ENCODE assay signal across 1 cellular context in genomic region chr13:34913040-34913439, GRCh38.
TF ChIP-seq lines count a peak whose summit lies in the region.

No MANE protein-coding gene starts in this region.

TF ChIP-seq in H1, 55 proteins besides CTCF, POLR2A, EP300 and RAD21 (continued from another document):
- TF ChIP-seq CHD7 (IDR thresholded peaks at IDR 0.05; ENCODE audit: insufficient replicate concordance, low read length) (no peak), CEBPB (IDR thresholded peaks at IDR 0.05; ENCODE audit: low read depth, low read length) (no peak), BCL11A (IDR thresholded peaks at IDR 0.05; ENCODE audit: low read depth in 2 of 2, low read length in 2 of 2) (no peak), JUND (IDR thresholded peaks at IDR 0.05; ENCODE audit: low read length) (no peak)
